In the genomic region with DNA sequence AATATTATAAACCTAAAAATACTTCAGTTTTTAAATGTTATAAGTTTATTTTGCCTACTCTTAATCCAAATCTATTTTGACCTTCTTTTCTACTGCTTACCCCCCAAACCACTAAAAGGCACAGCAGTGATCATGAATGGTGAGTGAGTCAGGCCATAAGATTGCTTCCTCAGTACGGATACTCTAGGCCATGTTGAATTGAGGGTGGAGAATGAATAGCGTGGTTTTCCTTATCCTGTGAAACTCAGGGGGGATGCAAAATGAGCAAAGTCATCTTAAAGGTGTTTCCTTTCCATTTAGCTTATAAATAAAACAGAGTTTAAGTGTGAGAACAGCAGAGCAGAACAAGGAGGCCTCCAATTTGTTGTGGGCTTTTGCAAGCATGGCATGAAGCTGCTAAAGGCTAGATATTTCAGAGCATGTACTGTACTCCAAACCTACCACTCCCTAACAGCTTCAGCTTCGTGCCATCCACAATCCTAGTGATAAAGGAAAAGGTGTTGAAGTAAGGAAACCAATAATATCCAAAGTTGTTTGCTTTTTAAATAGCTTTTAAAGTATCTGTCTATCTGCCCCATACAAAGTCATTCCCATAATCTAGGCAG, we compare ENCODE assay signal across 13 cellular contexts. TPM values are rescaled to one million over a fixed set of nuclear protein-coding genes. Genes with fewer than 3 reads are reported as not detected.
A peak's percentile ranks its signal among the peaks of the same experiment; 100 is the strongest.
DNase-seq lines count a peak whose midpoint lies in the region; ATAC-seq and TF ChIP-seq lines count a peak whose summit lies in the region.
"Had no signal": no experiment of that assay in that cellular context is flagged by ENCODE, and none has a peak within 500 bp of the region (broad histone marks: within the 10 kb centered on the region; RNA-seq: fewer than 3 reads in every experiment).

No MANE protein-coding gene starts in this region.

- no peaks in the 10 kb centered on the region for H3K27me3 ChIP-seq in kidney epithelial cell (ENCODE audit: control insufficient read depth, insufficient read depth, low read length)
- H3K27me3 ChIP-seq: pancreas had no signal

- no peak overlapping the region for H3K27ac ChIP-seq in RWPE1
- H3K27ac ChIP-seq: pancreas had no signal

- in situ Hi-C loops in GM13976 (cut with MboI; ENCODE audit: low sequenced_read_pairs, unreplicated experiment), result no loop called here

- TF ChIP-seq CTCF in AG10803 (conservative IDR thresholded peaks at IDR 0.05; ENCODE audit: low read length), result no peak
- no peak for TF ChIP-seq CTCF in kidney epithelial cell (IDR thresholded peaks at IDR 0.05; ENCODE audit: insufficient read depth, low read length, poor library complexity, severe bottlenecking)
- no peak for TF ChIP-seq CTCF in GM13976 (IDR thresholded peaks at IDR 0.05; ENCODE audit: borderline replicate concordance, control extremely low read depth, extremely low read depth, insufficient read depth, missing control alignments)
- no peak for TF ChIP-seq CTCF in RWPE1 (conservative IDR thresholded peaks at IDR 0.05; ENCODE audit: low read depth)

- no peak for ATAC-seq in GM18870 (IDR thresholded peaks at IDR 0.05; ENCODE audit: unreplicated experiment)
- ATAC-seq: pancreas had no signal

- no peaks in the 10 kb centered on the region for H3K36me3 ChIP-seq in kidney epithelial cell (ENCODE audit: control insufficient read depth, insufficient read depth, low read length)

- DNase-seq in AG10803 (ENCODE audit: low read depth) (peak; percentile 63), HT1080 (ENCODE audit: low read depth) (peak; percentile 85), amniotic epithelial cell (ENCODE audit: low read depth) (peak; percentile 71), kidney epithelial cell (ENCODE audit: low read depth) (peak; percentile 37), GM13976 (ENCODE audit: low spot score) (no peak), RWPE1 (ENCODE audit: low spot score) (no peak), mesenteric fat pad (ENCODE audit: low spot score) (no peak)
- DNase-seq: activated naive CD4-positive, alpha-beta T cell treated with anti-CD3 and anti-CD28 coated beads, Interleukin-2, amount 10 ng/mL, durations not matched to agents 7 days and 5 days; NCI-H2029; NK-92 treated with Interleukin-12 subunit alpha and Interleukin-12 subunit beta, amount 100 ng/mL, for 24 hours; pancreas had no signal

- CTCF ChIA-PET in RWPE1 (lab: Yijun Ruan, JAX), result interaction anchor here (0.5 to 0.7 kb wide), 2 partner anchors 357 to 1052 kb away, joined by 3 to 6 read pairs; no protein-coding TSS in a partner anchor

- H3K4me3 ChIP-seq in AG10803 (ENCODE audit: low read length) (no peak overlapping the region), kidney epithelial cell (ENCODE audit: low read depth, low read length) (no peak overlapping the region)
- H3K4me3 ChIP-seq: pancreas had no signal

- POLR2A ChIA-PET in RWPE1 (lab: Yijun Ruan, JAX; ENCODE audit: low non-redundant PET), result no interaction called here

RNA-seq across cellular contexts. Expression of gene SERPINE3, which starts 25.0 kb away (rescaled TPM):
- 0.03 TPM in 1 of 2 replicates, not detected in the other for total RNA-seq in HT1080 (2014; rRNA removed; shearing (Covaris generic))
- polyA plus RNA-seq in HT1080 (2015; cell fraction: cytosol; rRNA removed), result not detected in 2 replicates
- not detected in 2 replicates for polyA plus RNA-seq in HT1080 (2015; cell fraction: nucleus; rRNA removed)
- not detected in 2 replicates for total RNA-seq in kidney epithelial cell
- total RNA-seq in mesenteric fat pad, result not detected
- total RNA-seq: liver, pancreas had no signal
- polyA plus RNA-seq: pancreas had no signal

Comparison
In these comparisons a context has a peak if more than half of its experiments do, and no peak if none do; other contexts are left out.
1. DNase-seq: peak in AG10803 (single experiment), HT1080 (single experiment), amniotic epithelial cell (single experiment) and kidney epithelial cell (single experiment); none in GM13976 (single experiment), RWPE1 (single experiment) and mesenteric fat pad (single experiment).